Comparison of ENCODE assay signal across 8 cellular contexts in the genomic region with DNA sequence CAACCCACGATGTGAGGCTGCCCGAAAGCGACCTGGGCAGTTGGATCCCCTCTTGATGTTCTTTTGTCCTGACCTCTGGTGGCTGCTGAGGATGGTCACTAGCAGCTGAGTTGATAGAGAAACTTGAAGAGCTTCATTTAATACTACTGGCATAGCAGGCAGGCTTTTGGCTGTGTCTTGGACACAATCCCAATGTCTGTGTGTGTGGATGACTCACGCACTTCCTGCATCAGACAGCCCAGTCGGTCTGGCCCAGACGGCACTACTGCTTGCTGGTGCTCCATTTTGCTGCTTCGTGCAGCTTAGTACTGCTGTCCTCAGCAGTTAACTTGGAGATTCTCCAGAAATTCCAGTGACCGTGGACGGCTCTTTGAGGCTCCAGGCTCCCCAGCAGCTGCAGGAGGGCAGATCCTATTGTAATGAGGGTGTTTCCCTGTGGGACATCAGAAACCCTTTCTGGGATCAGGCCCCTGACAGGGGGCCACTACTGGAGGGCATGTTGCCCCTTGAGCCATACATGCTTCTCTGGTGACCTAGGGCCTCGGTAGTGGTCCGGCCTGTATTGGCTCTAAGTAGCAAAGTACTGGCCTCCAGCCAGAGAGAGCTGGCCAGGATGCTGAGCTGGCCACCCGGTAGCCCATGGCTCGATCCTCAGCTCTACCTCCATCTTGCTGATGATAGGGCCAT. TPM values are rescaled to one million over a fixed set of nuclear protein-coding genes. Genes with fewer than 3 reads are reported as not detected.
DNase-seq lines count a peak whose midpoint lies in the region; ATAC-seq and TF ChIP-seq lines count a peak whose summit lies in the region.

No MANE protein-coding gene starts in this region.

- no peak for DNase-seq in DND-41
- DNase-seq in RWPE1 (ENCODE audit: low spot score): peak; percentile 85
- peak; percentile 98 for DNase-seq in fibroblast of villous mesenchyme (ENCODE audit: low read depth)
- peak; percentile 77 for DNase-seq in pons (ENCODE audit: low spot score)
- DNase-seq in DMS153 treated with DMSO at 0.1 percent for 48 hours (lab: John Stamatoyannopoulos, UW; ENCODE audit: unreplicated experiment): no peak

- 0 out of 3 replicates have a peak, but pooled peaks have one; percentile 42 for ATAC-seq in DND-41 (ENCODE audit: insufficient read depth, low read depth)
- ATAC-seq in GM21737 (IDR thresholded peaks at IDR 0.05; ENCODE audit: unreplicated experiment): no peak
- ATAC-seq in GM18858 (IDR thresholded peaks at IDR 0.05; ENCODE audit: unreplicated experiment): no peak
- ATAC-seq in GM21515 (IDR thresholded peaks at IDR 0.05; ENCODE audit: unreplicated experiment): no peak

- H3K4me1 ChIP-seq in DND-41 (ENCODE audit: insufficient read depth, low read length): peaks cover 9% of the 10 kb centered on the region

- TF ChIP-seq CTCF in DND-41 (IDR thresholded peaks at IDR 0.05; ENCODE audit: borderline replicate concordance, extremely low read depth, low read length, poor library complexity, severe bottlenecking) (no peak), RWPE1 (conservative IDR thresholded peaks at IDR 0.05; ENCODE audit: low read depth) (no peak; the same call in 1 of the 2 replicates), fibroblast of villous mesenchyme (IDR thresholded peaks at IDR 0.05; ENCODE audit: insufficient read depth, low read depth, low read length) (peak; percentile 21)

- no peaks in the 10 kb centered on the region for H3K79me2 ChIP-seq in DND-41 (ENCODE audit: insufficient read depth, low read length)

- no peaks in the 10 kb centered on the region for H3K9me3 ChIP-seq in DND-41 (ENCODE audit: insufficient read depth, low read length, severe bottlenecking)

- H3K27ac ChIP-seq in DND-41 (ENCODE audit: low read length) (no peak overlapping the region), RWPE1 (peak overlapping the region; percentile 90)

- H2AFZ ChIP-seq in DND-41 (ENCODE audit: low read depth, low read length): 0 out of 2 replicates have a peak overlapping the region, but pooled peaks have one; percentile 13

- no peaks in the 10 kb centered on the region for H3K36me3 ChIP-seq in DND-41 (ENCODE audit: insufficient read depth, low read length)

- no peaks in the 10 kb centered on the region for H3K27me3 ChIP-seq in DND-41 (ENCODE audit: insufficient read depth, low read length, poor library complexity)

- H3K9ac ChIP-seq in DND-41 (ENCODE audit: low read depth, low read length): no peak overlapping the region

- CTCF ChIA-PET in RWPE1 (lab: Yijun Ruan, JAX): interaction anchor here (0.7 to 0.8 kb wide), 2 partner anchors 22 to 318 kb away, joined by 3 to 4 read pairs; no protein-coding TSS in a partner anchor

- no peak overlapping the region for H3K4me3 ChIP-seq in DND-41 (ENCODE audit: low read depth in 1 of 2, low read length in 2 of 2)
- no peak overlapping the region for H3K4me3 ChIP-seq in fibroblast of villous mesenchyme (ENCODE audit: low read depth, low read length)

- no peak overlapping the region for H3K4me2 ChIP-seq in DND-41 (ENCODE audit: insufficient read depth, low read length)

- no peaks in the 10 kb centered on the region for H4K20me1 ChIP-seq in DND-41 (ENCODE audit: insufficient read depth, low read length)

- POLR2A ChIA-PET in RWPE1 (lab: Yijun Ruan, JAX; ENCODE audit: low non-redundant PET): no interaction called here

RNA-seq across cellular contexts. Expression of a gene that starts 4.5 kb away (rescaled TPM):
- total RNA-seq in fibroblast of villous mesenchyme: not detected in 2 replicates

RNA-seq across cellular contexts. Expression of a gene that starts 38.5 kb away (rescaled TPM):
- not detected in 2 replicates for total RNA-seq in fibroblast of villous mesenchyme

RNA-seq across cellular contexts. Expression of a gene that starts 47.8 kb away (rescaled TPM):
- total RNA-seq in fibroblast of villous mesenchyme: not detected in 2 replicates

Comparison
In these comparisons a context has a peak if more than half of its experiments do, and no peak if none do; other contexts are left out.
1. DNase-seq: peak in RWPE1 (single experiment), fibroblast of villous mesenchyme (single experiment) and pons (single experiment); none in DND-41 (single experiment) and DMS153 treated with DMSO at 0.1 percent for 48 hours (single experiment).